Comparison of ENCODE assay signal across 11 cellular contexts in the genomic region with DNA sequence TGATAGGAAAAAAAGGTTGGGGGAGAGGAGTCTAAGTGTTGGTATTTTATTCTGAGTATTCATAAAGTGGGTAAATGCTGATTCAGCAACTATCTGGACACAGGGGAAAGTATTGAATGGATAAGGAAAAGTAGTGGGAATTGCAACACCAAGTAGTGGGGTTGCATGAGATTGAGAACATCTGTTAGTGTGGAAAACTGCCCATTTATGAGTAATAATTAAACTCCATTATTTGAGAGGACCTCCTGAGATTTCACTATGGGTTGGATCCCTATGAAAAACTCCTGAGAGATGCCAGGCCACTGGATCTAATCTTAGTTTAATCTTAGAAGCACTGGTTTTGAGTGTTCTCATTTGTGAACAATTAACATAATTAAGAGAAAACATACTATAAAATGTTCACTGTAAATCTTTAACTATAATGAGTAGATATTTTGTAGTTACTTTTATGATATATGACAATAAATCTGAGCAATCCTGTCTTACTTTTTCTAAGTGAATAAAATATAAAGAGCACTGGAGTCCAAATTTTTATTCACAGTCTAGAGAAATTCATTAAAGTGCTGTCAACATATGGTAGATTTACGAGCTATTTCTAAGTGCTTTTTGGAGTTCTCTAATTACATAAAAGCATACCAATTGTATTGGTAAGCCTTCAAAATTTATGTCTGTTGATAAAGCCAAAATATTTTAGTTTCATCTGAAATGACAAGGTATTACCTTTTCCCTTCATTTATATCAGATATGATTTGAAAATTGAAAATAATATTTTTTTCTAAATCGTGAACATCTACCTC.
DNase-seq lines count a peak whose midpoint lies in the region.
"Had no signal": no experiment of that assay in that cellular context is flagged by ENCODE, and none has a peak within 500 bp of the region (broad histone marks: within the 10 kb centered on the region; RNA-seq: fewer than 3 reads in every experiment).

No MANE protein-coding gene starts in this region.

- DNase-seq in EL (peak; percentile 38), RPMI7951 (ENCODE audit: low read depth) (peak; percentile 39), fibroblast of peridontal ligament (ENCODE audit: extremely low read depth) (peak; percentile 89), renal cortical epithelial cell (ENCODE audit: low read depth) (peak; percentile 49), D341Med (ENCODE audit: low spot score) (no peak)
- no peak for DNase-seq in effector CD8-positive, alpha-beta T cell (lab: John Stamatoyannopoulos, UW)
- no peak for DNase-seq in activated CD4-positive, CD25-positive, alpha-beta regulatory T cell (lab: John Stamatoyannopoulos, UW)
- DNase-seq: activated CD4-positive, alpha-beta T cell treated with anti-CD3 and anti-CD28 coated beads, Interleukin-2, amount 10 ng/mL, durations not matched to agents 24 days and 14 days; activated T-cell treated with anti-CD3 and anti-CD28 coated beads, Interleukin-2, amount 50 U/mL, for 72 hours; DMS53; T-cell had no signal

Comparison
In these comparisons a context has a peak if more than half of its experiments do, and no peak if none do; other contexts are left out.
1. DNase-seq: peak in EL (single experiment), RPMI7951 (single experiment), fibroblast of peridontal ligament (single experiment) and renal cortical epithelial cell (single experiment); none in effector CD8-positive, alpha-beta T cell (single experiment), D341Med (single experiment) and activated CD4-positive, CD25-positive, alpha-beta regulatory T cell (0 of 4).